Comparison of ENCODE assay signal across 35 cellular contexts in genomic region chr14:20555845-20556244, GRCh38. TPM values are rescaled to one million over a fixed set of nuclear protein-coding genes. Genes with fewer than 3 reads are reported as not detected.
"Had no signal": no experiment of that assay in that cellular context is flagged by ENCODE, and none has a peak within 500 bp of the region (broad histone marks: within the 10 kb centered on the region; RNA-seq: fewer than 3 reads in every experiment).

No MANE protein-coding gene starts in this region.

- H3K27me3 ChIP-seq: brain microvascular endothelial cell, Peyer's patch, SJSA1 had no signal

- H3K27ac ChIP-seq: brain microvascular endothelial cell, Peyer's patch, SJSA1 had no signal

- H3K9me3 ChIP-seq: Peyer's patch, SJSA1, SK-N-SH had no signal

- DNase-seq: activated CD4-positive, alpha-beta memory T cell treated with anti-CD3 and anti-CD28 coated beads for 36 hours; activated CD4-positive, alpha-beta T cell treated with anti-CD3 and anti-CD28 coated beads, Interleukin-2, amount 50 U/mL, for 1 hour; activated CD8-positive, alpha-beta memory T cell treated with anti-CD3 and anti-CD28 coated beads, Interleukin-2, amount 50 U/mL, for 4 hours; activated gamma-delta T cell treated with Interleukin-2 at 50 U/mL for 16 hours; activated naive CD4-positive, alpha-beta T cell treated with anti-CD3 and anti-CD28 coated beads for 36 hours; activated T-cell treated with anti-CD3 and anti-CD28 coated beads for 4 hours; activated T-cell treated with anti-CD3 and anti-CD28 coated beads, Interleukin-2, amount 50 U/mL, for 4 hours; amniotic stem cell; aorta; brain microvascular endothelial cell; NCI-H1092 treated with DMSO at 0.1 percent for 48 hours; NCI-H1417; NCI-H146; NCI-H187; NCI-H2029 treated with DMSO at 0.1 percent for 48 hours; NCI-H2107; NCI-H2171; NCI-H510A; NCI-H526; NCI-H748 treated with DMSO at 0.1 percent for 48 hours; NK-92 treated with Interleukin-12 subunit alpha and Interleukin-12 subunit beta, amount 100 ng/mL, for 24 hours; PC-3; Peyer's patch; RPMI8226; SHP77 treated with DMSO at 0.1 percent for 48 hours; SK-N-SH had no signal

- H3K4me1 ChIP-seq: Peyer's patch, SJSA1 had no signal

- H3K4me3 Mint-ChIP-seq: activated CD4-positive, alpha-beta memory T cell treated with anti-CD3 and anti-CD28 coated beads for 36 hours; activated naive CD4-positive, alpha-beta T cell treated with anti-CD3 and anti-CD28 coated beads for 36 hours; activated T-cell treated with anti-CD3 and anti-CD28 coated beads, Interleukin-2, amount 50 U/mL, for 4 hours; activated T-helper 1 cell treated with anti-CD3 and anti-CD28 coated beads, Interleukin-12 subunit alpha, Interleukin-12 subunit beta, Interleukin-2, Interleukin-4 antibody, amounts not matched to agents 30 ng/mL and 10 ng/mL and 1 ng/mL, durations not matched to agents 14 hours and 24 hours and 36 hours; T-helper 1 cell treated with Interleukin-12 subunit alpha and Interleukin-12 subunit beta and Interleukin-4 antibody, amounts not matched to agents 30 μg/mL and 1 μg/mL, for 36 hours; T-helper 2 cell treated with Interferon-gamma antibody and Interleukin-4, amounts not matched to agents 5 μg/mL and 100 μg/mL, for 36 hours had no signal

- H3K4me3 ChIP-seq: K562, Peyer's patch, SJSA1 had no signal

- H3K36me3 Mint-ChIP-seq: activated CD4-positive, alpha-beta memory T cell treated with anti-CD3 and anti-CD28 coated beads for 36 hours; activated naive CD4-positive, alpha-beta T cell treated with anti-CD3 and anti-CD28 coated beads, Interleukin-2, amount 50 U/mL, for 72 hours had no signal

- H3K9ac ChIP-seq: SK-N-SH had no signal

- H3K9me3 Mint-ChIP-seq: activated CD4-positive, alpha-beta memory T cell treated with anti-CD3 and anti-CD28 coated beads for 36 hours; activated naive CD4-positive, alpha-beta T cell treated with anti-CD3 and anti-CD28 coated beads for 36 hours; activated naive CD4-positive, alpha-beta T cell treated with anti-CD3 and anti-CD28 coated beads, Interleukin-2, amount 50 U/mL, for 72 hours; activated T-cell treated with anti-CD3 and anti-CD28 coated beads, Interleukin-2, amount 50 U/mL, for 4 hours; activated T-helper 1 cell treated with anti-CD3 and anti-CD28 coated beads, Interleukin-12 subunit alpha, Interleukin-12 subunit beta, Interleukin-2, Interleukin-4 antibody, amounts not matched to agents 30 ng/mL and 10 ng/mL and 1 ng/mL, durations not matched to agents 14 hours and 24 hours and 36 hours; T-helper 1 cell treated with Interleukin-12 subunit alpha and Interleukin-12 subunit beta and Interleukin-4 antibody, amounts not matched to agents 30 μg/mL and 1 μg/mL, for 36 hours; T-helper 2 cell treated with Interferon-gamma antibody and Interleukin-4, amounts not matched to agents 5 μg/mL and 100 μg/mL, for 36 hours had no signal

- FAIRE-seq: K562, TTC549 had no signal

- H3K36me3 ChIP-seq: brain microvascular endothelial cell, Peyer's patch, SJSA1 had no signal

- H3K27ac Mint-ChIP-seq: activated CD4-positive, alpha-beta memory T cell treated with anti-CD3 and anti-CD28 coated beads for 36 hours; activated naive CD4-positive, alpha-beta T cell treated with anti-CD3 and anti-CD28 coated beads for 36 hours; activated naive CD4-positive, alpha-beta T cell treated with anti-CD3 and anti-CD28 coated beads, Interleukin-2, amount 50 U/mL, for 72 hours; activated T-helper 1 cell treated with anti-CD3 and anti-CD28 coated beads, Interleukin-12 subunit alpha, Interleukin-12 subunit beta, Interleukin-2, Interleukin-4 antibody, amounts not matched to agents 30 ng/mL and 10 ng/mL and 1 ng/mL, durations not matched to agents 14 hours and 24 hours and 36 hours; T-helper 1 cell treated with Interleukin-12 subunit alpha and Interleukin-12 subunit beta and Interleukin-4 antibody, amounts not matched to agents 30 μg/mL and 1 μg/mL, for 36 hours; T-helper 2 cell treated with Interferon-gamma antibody and Interleukin-4, amounts not matched to agents 5 μg/mL and 100 μg/mL, for 36 hours had no signal

RNA-seq across cellular contexts. Expression of gene RNASE9, which starts 5.0 kb away (rescaled TPM):
- total RNA-seq: activated CD4-positive, alpha-beta memory T cell treated with anti-CD3 and anti-CD28 coated beads for 36 hours; activated naive CD4-positive, alpha-beta T cell treated with anti-CD3 and anti-CD28 coated beads for 36 hours; activated naive CD4-positive, alpha-beta T cell treated with anti-CD3 and anti-CD28 coated beads, Interleukin-2, amount 50 U/mL, for 72 hours; activated T-cell treated with anti-CD3 and anti-CD28 coated beads, Interleukin-2, amount 50 U/mL, for 4 hours; activated T-helper 1 cell treated with anti-CD3 and anti-CD28 coated beads, Interleukin-12 subunit alpha, Interleukin-12 subunit beta, Interleukin-2, Interleukin-4 antibody, amounts not matched to agents 30 ng/mL and 10 ng/mL and 1 ng/mL, durations not matched to agents 14 hours and 24 hours and 36 hours; aorta; cardiac septum; K562; MCF 10A; PC-3; Peyer's patch; SJSA1 had no signal
- polyA plus RNA-seq: aorta, K562, SK-N-SH had no signal

RNA-seq across cellular contexts. Expression of gene RNASE11, which starts 32.0 kb away (rescaled TPM):
- total RNA-seq: activated CD4-positive, alpha-beta memory T cell treated with anti-CD3 and anti-CD28 coated beads for 36 hours; activated naive CD4-positive, alpha-beta T cell treated with anti-CD3 and anti-CD28 coated beads for 36 hours; activated naive CD4-positive, alpha-beta T cell treated with anti-CD3 and anti-CD28 coated beads, Interleukin-2, amount 50 U/mL, for 72 hours; activated T-cell treated with anti-CD3 and anti-CD28 coated beads, Interleukin-2, amount 50 U/mL, for 4 hours; activated T-helper 1 cell treated with anti-CD3 and anti-CD28 coated beads, Interleukin-12 subunit alpha, Interleukin-12 subunit beta, Interleukin-2, Interleukin-4 antibody, amounts not matched to agents 30 ng/mL and 10 ng/mL and 1 ng/mL, durations not matched to agents 14 hours and 24 hours and 36 hours; aorta; cardiac septum; MCF 10A; PC-3; Peyer's patch; SJSA1 had no signal
- polyA plus RNA-seq: aorta, SK-N-SH had no signal

RNA-seq across cellular contexts. Expression of gene RNASE12, which starts 35.3 kb away (rescaled TPM):
- total RNA-seq: activated CD4-positive, alpha-beta memory T cell treated with anti-CD3 and anti-CD28 coated beads for 36 hours; activated naive CD4-positive, alpha-beta T cell treated with anti-CD3 and anti-CD28 coated beads for 36 hours; activated naive CD4-positive, alpha-beta T cell treated with anti-CD3 and anti-CD28 coated beads, Interleukin-2, amount 50 U/mL, for 72 hours; activated T-cell treated with anti-CD3 and anti-CD28 coated beads, Interleukin-2, amount 50 U/mL, for 4 hours; activated T-helper 1 cell treated with anti-CD3 and anti-CD28 coated beads, Interleukin-12 subunit alpha, Interleukin-12 subunit beta, Interleukin-2, Interleukin-4 antibody, amounts not matched to agents 30 ng/mL and 10 ng/mL and 1 ng/mL, durations not matched to agents 14 hours and 24 hours and 36 hours; aorta; cardiac septum; K562; MCF 10A; PC-3; Peyer's patch; SJSA1 had no signal
- polyA plus RNA-seq: aorta, SK-N-SH had no signal

RNA-seq across cellular contexts. Expression of gene RNASE10, which starts 50.5 kb away (rescaled TPM):
- total RNA-seq: PC-3, Peyer's patch, SJSA1 had no signal
- polyA plus RNA-seq: aorta, K562, SK-N-SH had no signal
